In the genomic region with DNA sequence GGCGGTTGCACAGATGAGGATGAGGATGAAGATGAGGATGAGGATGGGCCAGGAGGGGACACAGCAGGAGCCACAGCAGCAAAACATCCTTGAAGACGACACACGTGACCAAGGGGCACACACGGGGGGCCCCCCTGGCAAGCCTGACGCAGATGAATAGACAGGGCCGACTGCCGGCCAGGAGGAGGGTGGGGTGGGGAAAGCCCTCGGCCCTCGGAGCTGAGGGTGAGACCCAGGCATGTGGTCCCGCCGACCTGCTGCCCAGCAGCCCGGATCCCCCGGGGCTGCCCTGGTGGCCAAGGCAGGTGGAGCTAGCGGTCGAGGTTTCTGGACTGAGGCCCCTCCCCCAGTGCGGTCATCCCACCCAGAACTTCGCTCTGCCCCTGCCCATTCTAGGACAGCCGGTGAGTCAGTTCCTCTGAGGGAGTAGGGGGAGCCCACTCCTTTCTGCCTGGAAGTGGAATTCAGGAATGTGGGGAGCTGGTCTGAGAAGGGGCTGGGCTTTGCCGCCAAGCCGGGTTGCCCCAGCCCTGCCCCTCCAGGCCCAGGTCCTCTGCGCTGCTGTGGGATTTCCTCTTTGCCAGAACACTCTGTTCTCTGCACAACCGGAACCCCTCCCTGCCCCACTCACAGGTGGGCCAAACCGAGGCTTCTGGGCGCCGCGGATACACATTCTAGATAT, we compare ENCODE assay signal across 8 cellular contexts. TPM values are rescaled to one million over a fixed set of nuclear protein-coding genes. Genes with fewer than 3 reads are reported as not detected.
DNase-seq lines count a peak whose midpoint lies in the region; ATAC-seq and TF ChIP-seq lines count a peak whose summit lies in the region.

No MANE protein-coding gene starts in this region.

- H3K4me3 ChIP-seq in BE2C (ENCODE audit: low read depth, low read length), result peak overlapping the region; percentile 34
- no peak overlapping the region for H3K4me3 ChIP-seq in choroid plexus epithelial cell (ENCODE audit: low read depth, low read length)
- H3K4me3 ChIP-seq in vagina, result peak overlapping the region in 1 of 2 donors; percentile 10

- in situ Hi-C loops in SK-MEL-5 (cut with HindIII; ENCODE audit: low pct_unique_long_range_greater_than_20kb, low sequenced_read_pairs), result no loop called here

- H3K9me3 ChIP-seq in BE2C, result no peaks in the 10 kb centered on the region
- H3K9me3 ChIP-seq in vagina, result no peaks in the 10 kb centered on the region

- TF ChIP-seq POLR2A in vagina (IDR thresholded peaks at IDR 0.05) (no peak), GM18505 (IDR thresholded peaks at IDR 0.05; ENCODE audit: borderline replicate concordance, extremely low read depth, insufficient read depth, insufficient read length) (no peak)

- H3K27ac ChIP-seq in vagina, result peak overlapping the region; percentile 96

- TF ChIP-seq CTCF in BE2C (IDR thresholded peaks at IDR 0.05; ENCODE audit: low read depth, low read length) (peak; percentile 34), choroid plexus epithelial cell (conservative IDR thresholded peaks at IDR 0.05; ENCODE audit: low read depth, low read length) (peak; percentile 28), vagina (IDR thresholded peaks at IDR 0.05) (peak in 1 of 3 experiments; percentile 38)

- ATAC-seq in GM21737 (IDR thresholded peaks at IDR 0.05; ENCODE audit: unreplicated experiment) (peak; percentile 43), GM18505 (IDR thresholded peaks at IDR 0.05; ENCODE audit: unreplicated experiment) (no peak)

- DNase-seq in BE2C, result peak; percentile 85
- peak; percentile 59 for DNase-seq in SK-MEL-5 (ENCODE audit: low read depth, low spot score)
- peak; percentile 82 for DNase-seq in choroid plexus epithelial cell (ENCODE audit: low read depth)
- peak; percentile 39 for DNase-seq in mucosa of gallbladder (ENCODE audit: low spot score)
- no peak for DNase-seq in vagina (ENCODE audit: extremely low spot score in 2 of 2)
- no peak for DNase-seq in NCI-H2029 treated with DMSO at 0.1 percent for 48 hours (lab: John Stamatoyannopoulos, UW)

- H3K36me3 ChIP-seq in BE2C (peaks cover 35% of the 10 kb centered on the region), vagina (no peaks in the 10 kb centered on the region)

- intact Hi-C loops in vagina (cut with DNase I), result no loop called here

- H3K27me3 ChIP-seq in BE2C (no peaks in the 10 kb centered on the region), vagina (no peaks in the 10 kb centered on the region)

- H3K4me1 ChIP-seq in BE2C (peaks cover 63% of the 10 kb centered on the region), vagina (peaks cover 72% of the 10 kb centered on the region)

RNA-seq across cellular contexts. Expression of a gene that starts 9.9 kb away (rescaled TPM):
- polyA plus RNA-seq in BE2C (2012; ENCODE audit: insufficient read depth, insufficient read length, low read depth), result 160 TPM
- total RNA-seq in SK-MEL-5 (2014; rRNA removed; shearing (Covaris generic)), result 122 TPM in 2 replicates
- 107 and 128 TPM in 2 replicates for polyA plus RNA-seq in SK-MEL-5 (2015; cell fraction: cytosol; rRNA removed)
- 37.9 and 41.4 TPM in 2 replicates for polyA plus RNA-seq in SK-MEL-5 (2015; cell fraction: nucleus; rRNA removed)
- total RNA-seq in mucosa of gallbladder, result 14.7 TPM
- total RNA-seq in vagina, result 30.0 TPM

RNA-seq across cellular contexts. Expression of a gene that starts 12.3 kb away (rescaled TPM):
- 44.2 TPM for polyA plus RNA-seq in BE2C (2012; ENCODE audit: insufficient read depth, insufficient read length, low read depth)
- 15.8 and 18.8 TPM in 2 replicates for total RNA-seq in SK-MEL-5 (2014; rRNA removed; shearing (Covaris generic))
- polyA plus RNA-seq in SK-MEL-5 (2015; cell fraction: cytosol; rRNA removed), result 12.2 and 13.3 TPM in 2 replicates
- polyA plus RNA-seq in SK-MEL-5 (2015; cell fraction: nucleus; rRNA removed), result 32.9 and 49.6 TPM in 2 replicates
- 4.3 TPM for total RNA-seq in mucosa of gallbladder
- 21.4 TPM for total RNA-seq in vagina

RNA-seq across cellular contexts. Expression of a gene that starts 26.3 kb away (rescaled TPM):
- polyA plus RNA-seq in BE2C (2012; ENCODE audit: insufficient read depth, insufficient read length, low read depth), result 4.0 TPM
- 25.0 and 28.6 TPM in 2 replicates for total RNA-seq in SK-MEL-5 (2014; rRNA removed; shearing (Covaris generic))
- polyA plus RNA-seq in SK-MEL-5 (2015; cell fraction: cytosol; rRNA removed), result 75.0 and 78.8 TPM in 2 replicates
- 64.9 and 68.7 TPM in 2 replicates for polyA plus RNA-seq in SK-MEL-5 (2015; cell fraction: nucleus; rRNA removed)
- 48.8 TPM for total RNA-seq in mucosa of gallbladder
- total RNA-seq in vagina, result 34.6 TPM

RNA-seq across cellular contexts. Expression of a gene that starts 58.1 kb away (rescaled TPM):
- polyA plus RNA-seq in BE2C (2012; ENCODE audit: insufficient read depth, insufficient read length, low read depth), result not detected
- 77.4 and 96.3 TPM in 2 replicates for total RNA-seq in SK-MEL-5 (2014; rRNA removed; shearing (Covaris generic))
- polyA plus RNA-seq in SK-MEL-5 (2015; cell fraction: cytosol; rRNA removed), result 96.4 and 117 TPM in 2 replicates
- polyA plus RNA-seq in SK-MEL-5 (2015; cell fraction: nucleus; rRNA removed), result 76.4 and 135 TPM in 2 replicates
- total RNA-seq in mucosa of gallbladder (2.4 TPM), vagina (24.8 TPM)

Comparison
In these comparisons a context has a peak if more than half of its experiments do, and no peak if none do; other contexts are left out.
1. DNase-seq: peak in BE2C (single experiment), SK-MEL-5 (single experiment), choroid plexus epithelial cell (single experiment) and mucosa of gallbladder (single experiment); none in vagina (0 of 2) and NCI-H2029 treated with DMSO at 0.1 percent for 48 hours (single experiment).